1 cellular context compared by ENCODE assay signal in genomic region chr14:91351508-91351853, GRCh38.
TF ChIP-seq lines count a peak whose summit lies in the region.

No MANE protein-coding gene starts in this region.

TF ChIP-seq in H1, 55 proteins besides CTCF, POLR2A, EP300 and RAD21 (continued from another document):
- TF ChIP-seq, protein P1, sequence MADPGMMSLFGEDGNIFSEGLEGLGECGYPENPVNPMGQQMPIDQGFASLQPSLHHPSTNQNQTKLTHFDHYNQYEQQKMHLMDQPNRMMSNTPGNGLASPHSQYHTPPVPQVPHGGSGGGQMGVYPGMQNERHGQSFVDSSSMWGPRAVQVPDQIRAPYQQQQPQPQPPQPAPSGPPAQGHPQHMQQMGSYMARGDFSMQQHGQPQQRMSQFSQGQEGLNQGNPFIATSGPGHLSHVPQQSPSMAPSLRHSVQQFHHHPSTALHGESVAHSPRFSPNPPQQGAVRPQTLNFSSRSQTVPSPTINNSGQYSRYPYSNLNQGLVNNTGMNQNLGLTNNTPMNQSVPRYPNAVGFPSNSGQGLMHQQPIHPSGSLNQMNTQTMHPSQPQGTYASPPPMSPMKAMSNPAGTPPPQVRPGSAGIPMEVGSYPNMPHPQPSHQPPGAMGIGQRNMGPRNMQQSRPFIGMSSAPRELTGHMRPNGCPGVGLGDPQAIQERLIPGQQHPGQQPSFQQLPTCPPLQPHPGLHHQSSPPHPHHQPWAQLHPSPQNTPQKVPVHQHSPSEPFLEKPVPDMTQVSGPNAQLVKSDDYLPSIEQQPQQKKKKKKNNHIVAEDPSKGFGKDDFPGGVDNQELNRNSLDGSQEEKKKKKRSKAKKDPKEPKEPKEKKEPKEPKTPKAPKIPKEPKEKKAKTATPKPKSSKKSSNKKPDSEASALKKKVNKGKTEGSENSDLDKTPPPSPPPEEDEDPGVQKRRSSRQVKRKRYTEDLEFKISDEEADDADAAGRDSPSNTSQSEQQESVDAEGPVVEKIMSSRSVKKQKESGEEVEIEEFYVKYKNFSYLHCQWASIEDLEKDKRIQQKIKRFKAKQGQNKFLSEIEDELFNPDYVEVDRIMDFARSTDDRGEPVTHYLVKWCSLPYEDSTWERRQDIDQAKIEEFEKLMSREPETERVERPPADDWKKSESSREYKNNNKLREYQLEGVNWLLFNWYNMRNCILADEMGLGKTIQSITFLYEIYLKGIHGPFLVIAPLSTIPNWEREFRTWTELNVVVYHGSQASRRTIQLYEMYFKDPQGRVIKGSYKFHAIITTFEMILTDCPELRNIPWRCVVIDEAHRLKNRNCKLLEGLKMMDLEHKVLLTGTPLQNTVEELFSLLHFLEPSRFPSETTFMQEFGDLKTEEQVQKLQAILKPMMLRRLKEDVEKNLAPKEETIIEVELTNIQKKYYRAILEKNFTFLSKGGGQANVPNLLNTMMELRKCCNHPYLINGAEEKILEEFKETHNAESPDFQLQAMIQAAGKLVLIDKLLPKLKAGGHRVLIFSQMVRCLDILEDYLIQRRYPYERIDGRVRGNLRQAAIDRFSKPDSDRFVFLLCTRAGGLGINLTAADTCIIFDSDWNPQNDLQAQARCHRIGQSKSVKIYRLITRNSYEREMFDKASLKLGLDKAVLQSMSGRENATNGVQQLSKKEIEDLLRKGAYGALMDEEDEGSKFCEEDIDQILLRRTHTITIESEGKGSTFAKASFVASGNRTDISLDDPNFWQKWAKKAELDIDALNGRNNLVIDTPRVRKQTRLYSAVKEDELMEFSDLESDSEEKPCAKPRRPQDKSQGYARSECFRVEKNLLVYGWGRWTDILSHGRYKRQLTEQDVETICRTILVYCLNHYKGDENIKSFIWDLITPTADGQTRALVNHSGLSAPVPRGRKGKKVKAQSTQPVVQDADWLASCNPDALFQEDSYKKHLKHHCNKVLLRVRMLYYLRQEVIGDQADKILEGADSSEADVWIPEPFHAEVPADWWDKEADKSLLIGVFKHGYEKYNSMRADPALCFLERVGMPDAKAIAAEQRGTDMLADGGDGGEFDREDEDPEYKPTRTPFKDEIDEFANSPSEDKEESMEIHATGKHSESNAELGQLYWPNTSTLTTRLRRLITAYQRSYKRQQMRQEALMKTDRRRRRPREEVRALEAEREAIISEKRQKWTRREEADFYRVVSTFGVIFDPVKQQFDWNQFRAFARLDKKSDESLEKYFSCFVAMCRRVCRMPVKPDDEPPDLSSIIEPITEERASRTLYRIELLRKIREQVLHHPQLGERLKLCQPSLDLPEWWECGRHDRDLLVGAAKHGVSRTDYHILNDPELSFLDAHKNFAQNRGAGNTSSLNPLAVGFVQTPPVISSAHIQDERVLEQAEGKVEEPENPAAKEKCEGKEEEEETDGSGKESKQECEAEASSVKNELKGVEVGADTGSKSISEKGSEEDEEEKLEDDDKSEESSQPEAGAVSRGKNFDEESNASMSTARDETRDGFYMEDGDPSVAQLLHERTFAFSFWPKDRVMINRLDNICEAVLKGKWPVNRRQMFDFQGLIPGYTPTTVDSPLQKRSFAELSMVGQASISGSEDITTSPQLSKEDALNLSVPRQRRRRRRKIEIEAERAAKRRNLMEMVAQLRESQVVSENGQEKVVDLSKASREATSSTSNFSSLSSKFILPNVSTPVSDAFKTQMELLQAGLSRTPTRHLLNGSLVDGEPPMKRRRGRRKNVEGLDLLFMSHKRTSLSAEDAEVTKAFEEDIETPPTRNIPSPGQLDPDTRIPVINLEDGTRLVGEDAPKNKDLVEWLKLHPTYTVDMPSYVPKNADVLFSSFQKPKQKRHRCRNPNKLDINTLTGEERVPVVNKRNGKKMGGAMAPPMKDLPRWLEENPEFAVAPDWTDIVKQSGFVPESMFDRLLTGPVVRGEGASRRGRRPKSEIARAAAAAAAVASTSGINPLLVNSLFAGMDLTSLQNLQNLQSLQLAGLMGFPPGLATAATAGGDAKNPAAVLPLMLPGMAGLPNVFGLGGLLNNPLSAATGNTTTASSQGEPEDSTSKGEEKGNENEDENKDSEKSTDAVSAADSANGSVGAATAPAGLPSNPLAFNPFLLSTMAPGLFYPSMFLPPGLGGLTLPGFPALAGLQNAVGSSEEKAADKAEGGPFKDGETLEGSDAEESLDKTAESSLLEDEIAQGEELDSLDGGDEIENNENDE (IDR thresholded peaks at IDR 0.05; ENCODE audit: insufficient replicate concordance, low read length), result no peak
- TF ChIP-seq MAX (IDR thresholded peaks at IDR 0.05) (no peak), ZNF274 (IDR thresholded peaks at IDR 0.05; ENCODE audit: borderline replicate concordance, extremely low read depth, low read length) (no peak), ATF3 (IDR thresholded peaks at IDR 0.05; ENCODE audit: insufficient read depth, low read depth, low read length) (no peak), NANOG (IDR thresholded peaks at IDR 0.05; ENCODE audit: insufficient read depth, low read depth, low read length, poor library complexity, severe bottlenecking) (no peak), BACH1 (IDR thresholded peaks at IDR 0.05; ENCODE audit: low read length) (no peak), KDM4A (IDR thresholded peaks at IDR 0.05; ENCODE audit: low read depth, low read length, severe bottlenecking) (no peak), PHF8 (conservative IDR thresholded peaks at IDR 0.05; ENCODE audit: low read depth, low read length) (no peak), SP1 (IDR thresholded peaks at IDR 0.05; ENCODE audit: low read depth, low read length) (no peak), BRCA1 (IDR thresholded peaks at IDR 0.05; ENCODE audit: low read depth, low read length) (no peak), TAF1 (IDR thresholded peaks at IDR 0.05; ENCODE audit: low read depth, low read length) (no peak), EZH2 (IDR thresholded peaks at IDR 0.05; ENCODE audit: low read depth, low read length, severe bottlenecking) (no peak), POU5F1 (IDR thresholded peaks at IDR 0.05; ENCODE audit: low read depth, low read length) (no peak)
- TF ChIP-seq, protein P2, sequence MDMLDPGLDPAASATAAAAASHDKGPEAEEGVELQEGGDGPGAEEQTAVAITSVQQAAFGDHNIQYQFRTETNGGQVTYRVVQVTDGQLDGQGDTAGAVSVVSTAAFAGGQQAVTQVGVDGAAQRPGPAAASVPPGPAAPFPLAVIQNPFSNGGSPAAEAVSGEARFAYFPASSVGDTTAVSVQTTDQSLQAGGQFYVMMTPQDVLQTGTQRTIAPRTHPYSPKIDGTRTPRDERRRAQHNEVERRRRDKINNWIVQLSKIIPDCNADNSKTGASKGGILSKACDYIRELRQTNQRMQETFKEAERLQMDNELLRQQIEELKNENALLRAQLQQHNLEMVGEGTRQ (IDR thresholded peaks at IDR 0.05; ENCODE audit: low read length), result no peak
